1 cellular context compared by ENCODE assay signal in the genomic region with DNA sequence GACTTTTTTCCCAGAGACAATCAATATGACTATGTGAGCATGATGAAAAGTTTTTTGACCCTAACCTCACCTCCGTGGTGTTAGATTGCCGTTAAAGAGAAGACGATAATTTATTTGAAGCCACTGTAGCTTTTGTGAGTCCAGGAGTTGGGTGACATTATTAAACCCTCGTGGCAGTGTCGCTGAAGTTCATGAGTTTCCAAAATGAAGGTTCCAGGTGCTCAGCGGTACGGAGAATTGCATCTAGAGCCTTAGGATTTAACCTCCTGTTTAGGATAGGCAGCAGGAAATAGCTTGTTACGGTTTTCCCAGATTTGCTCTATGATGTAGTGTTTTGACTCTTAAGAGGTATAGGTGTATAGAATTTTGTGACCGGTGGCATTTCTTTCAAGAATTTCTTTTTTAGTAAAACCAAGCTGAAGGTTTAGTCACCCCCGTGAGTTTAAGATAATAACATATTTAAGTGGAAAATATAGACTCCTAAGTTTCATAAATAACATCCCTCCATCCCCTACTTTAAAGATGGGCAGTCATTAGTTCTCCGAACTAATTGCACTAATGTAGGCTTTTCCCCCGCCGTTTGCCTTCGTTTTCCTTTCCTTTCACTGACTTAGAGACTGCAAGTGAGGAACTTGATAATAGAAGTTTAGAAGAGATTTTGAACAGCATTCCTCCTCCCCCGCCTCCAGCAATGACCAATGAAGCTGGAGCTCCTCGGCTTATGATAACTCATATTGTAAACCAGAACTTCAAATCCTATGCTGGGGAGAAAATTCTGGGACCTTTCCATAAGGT.
TF ChIP-seq lines count a peak whose summit lies in the region.

No MANE protein-coding gene starts in this region.

TF ChIP-seq in HepG2, 621 proteins besides CTCF, POLR2A, EP300 and RAD21:
- TF ChIP-seq ASH2L (IDR thresholded peaks at IDR 0.05; ENCODE audit: insufficient read length, low read depth, low read length) (peak; percentile 13), GATAD1 (CRISPR knock-in tag; IDR thresholded peaks at IDR 0.05) (no peak), SAP130 (CRISPR knock-in tag; IDR thresholded peaks at IDR 0.05; ENCODE audit: low read depth) (0 out of 2 replicates have a peak, but pooled peaks have one; percentile 15), ZNF30 (CRISPR knock-in tag; IDR thresholded peaks at IDR 0.05) (no peak), KMT2A (CRISPR knock-in tag; IDR thresholded peaks at IDR 0.05) (peak; percentile 57; the same call in 1 of the 2 replicates)
